ENCODE assay signal across 23 cellular contexts in genomic region chr12:124629799-124630198, GRCh38.
"Had no signal": no experiment of that assay in that cellular context is flagged by ENCODE, and none has a peak within 500 bp of the region (broad histone marks: within the 10 kb centered on the region; RNA-seq: fewer than 3 reads in every experiment).

No MANE protein-coding gene starts in this region.

- H3K27ac ChIP-seq: gastroesophageal sphincter, pancreas, transverse colon had no signal

- ATAC-seq: activated CD8-positive, alpha-beta T cell treated with anti-CD3 and anti-CD28 coated beads for 36 hours; esophagus mucosa; gastroesophageal sphincter; heart right ventricle; left ventricle myocardium superior; mucosa of descending colon; pancreas; SK-N-SH treated with all-trans-retinoic acid at 6 μM for 48 hours; T-cell had no signal

- H3K36me3 ChIP-seq: gastroesophageal sphincter, heart right ventricle, pancreas, transverse colon had no signal

- H3K4me3 ChIP-seq: gastroesophageal sphincter, heart right ventricle, mucosa of descending colon, pancreas, transverse colon had no signal

- DNase-seq: activated B cell treated with CpG ODN at 0.5 μM for 24 hours; activated CD4-positive, alpha-beta T cell treated with anti-CD3 and anti-CD28 coated beads, Interleukin-2, amount 10 ng/mL, durations not matched to agents 24 days and 14 days; activated CD8-positive, alpha-beta T cell treated with anti-CD3 and anti-CD28 coated beads for 36 hours; activated naive CD4-positive, alpha-beta T cell treated with Interleukin-2 at 50 U/mL for 16 hours; activated naive CD8-positive, alpha-beta T cell treated with anti-CD3 and anti-CD28 coated beads, Interleukin-2, amount 10 ng/mL, durations not matched to agents 7 days and 5 days; activated T-cell treated with anti-CD3 and anti-CD28 coated beads, Interleukin-2, amount 50 U/mL, for 1 hour; amygdala; cerebellar nuclear complex; effector CD4-positive, alpha-beta T cell; heart right ventricle; immature natural killer cell; left ventricle myocardium superior; mucosa of descending colon; naive B cell; stimulated activated naive CD4-positive, alpha-beta T cell; substantia nigra; T-cell; transverse colon had no signal

- H3K9me3 ChIP-seq: gastroesophageal sphincter, heart right ventricle, mucosa of descending colon, pancreas, transverse colon had no signal

- H3K27me3 ChIP-seq: gastroesophageal sphincter, heart right ventricle, pancreas, transverse colon had no signal

- FAIRE-seq: bronchial epithelial cell, pancreas had no signal
